ENCODE assay signal across 12 cellular contexts in the genomic region with DNA sequence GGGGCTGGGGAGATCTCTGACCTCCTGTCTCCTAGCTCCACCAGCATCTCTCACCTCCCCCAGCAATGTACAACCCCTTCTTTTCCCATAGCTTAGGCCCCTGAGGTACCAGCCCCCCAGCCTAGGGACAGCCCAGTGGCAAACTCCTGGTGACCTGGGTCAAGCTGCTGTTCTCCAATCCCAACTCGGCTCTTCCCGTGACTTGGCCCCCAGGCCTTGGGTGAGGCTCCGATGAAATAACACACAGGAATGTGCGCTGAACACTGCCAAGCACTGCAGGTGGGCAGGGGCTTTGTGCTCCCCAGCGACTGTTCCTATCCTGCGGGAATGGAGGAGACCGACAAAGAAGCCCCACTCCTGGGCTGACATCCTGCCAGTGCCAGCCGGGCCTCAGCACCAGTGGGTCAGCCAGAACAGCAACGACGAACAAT.
DNase-seq lines count a peak whose midpoint lies in the region; ATAC-seq, FAIRE-seq and TF ChIP-seq lines count a peak whose summit lies in the region.
"Had no signal": no experiment of that assay in that cellular context is flagged by ENCODE, and none has a peak within 500 bp of the region (broad histone marks: within the 10 kb centered on the region; RNA-seq: fewer than 3 reads in every experiment).

No MANE protein-coding gene starts in this region.

- peak overlapping the region; percentile 77 for H3K27ac Mint-ChIP-seq in activated CD4-positive, alpha-beta memory T cell treated with anti-CD3 and anti-CD28 coated beads for 36 hours
- H3K27ac Mint-ChIP-seq: nephron had no signal

- TF ChIP-seq CTCF in foreskin keratinocyte (conservative IDR thresholded peaks at IDR 0.05), result no peak

- H3K4me1 ChIP-seq in foreskin keratinocyte (peaks cover 14% of the 10 kb centered on the region), thymus (ENCODE audit: control insufficient read depth, insufficient read depth, low read length) (peaks cover 29% of the 10 kb centered on the region)

- H3K4me1 Mint-ChIP-seq in activated CD4-positive, alpha-beta memory T cell treated with anti-CD3 and anti-CD28 coated beads for 36 hours (ENCODE audit: low read depth), result peaks cover 75% of the 10 kb centered on the region

- ATAC-seq in foreskin keratinocyte, result peak; percentile 67
- ATAC-seq: K562, Right ventricle myocardium inferior had no signal

- no peaks in the 10 kb centered on the region for H3K9me3 ChIP-seq in thymus (ENCODE audit: control insufficient read depth)

- H3K27ac ChIP-seq in foreskin keratinocyte (no peak overlapping the region), thymus (ENCODE audit: low read depth) (peak overlapping the region; percentile 43)

- no peak for FAIRE-seq in urothelium cell line (lab: Jason Lieb, UNC)
- FAIRE-seq: K562 had no signal

- H3K9me3 Mint-ChIP-seq in activated CD4-positive, alpha-beta memory T cell treated with anti-CD3 and anti-CD28 coated beads for 36 hours, result peaks cover 3% of the 10 kb centered on the region
- H3K9me3 Mint-ChIP-seq: nephron had no signal

- H3K36me3 ChIP-seq in thymus (ENCODE audit: control insufficient read depth, insufficient read depth), result no peaks in the 10 kb centered on the region

- H3K4me3 Mint-ChIP-seq in activated CD4-positive, alpha-beta memory T cell treated with anti-CD3 and anti-CD28 coated beads for 36 hours, result peak overlapping the region; percentile 50
- H3K4me3 Mint-ChIP-seq: nephron had no signal

- 86% methylated on average over 10 of the region's 10 CpGs for WGBS in thymus

- POLR2A ChIA-PET in activated CD4-positive, alpha-beta memory T cell treated with anti-CD3 and anti-CD28 coated beads for 36 hours (lab: Charles Lee), result interaction anchor here (2.0 to 7.0 kb wide), 3 partner anchors 14 to 108 kb away, joined by 4 to 58 read pairs (median 6); a partner anchor contains a TSS

- DNase-seq in activated naive CD4-positive, alpha-beta T cell treated with Interleukin-2 at 50 U/mL for 16 hours, result peak; percentile 9
- no peak for DNase-seq in activated naive CD4-positive, alpha-beta T cell (lab: John Stamatoyannopoulos, UW)
- DNase-seq in activated CD4-positive, alpha-beta memory T cell treated with anti-CD3 and anti-CD28 coated beads for 36 hours, result no peak
- DNase-seq in foreskin keratinocyte (peak in 1 of 2 donors; percentile 58), DMS 273 treated with DMSO at 0.1 percent for 48 hours (lab: John Stamatoyannopoulos, UW) (no peak), urothelium cell line (ENCODE audit: low spot score) (no peak), NCI-H345 treated with DMSO at 0.1 percent for 48 hours (lab: John Stamatoyannopoulos, UW; ENCODE audit: unreplicated experiment) (no peak)
- DNase-seq: NCI-H345 had no signal

- intact Hi-C loops in activated CD4-positive, alpha-beta memory T cell treated with anti-CD3 and anti-CD28 coated beads for 36 hours (cut with micrococcal nuclease), result loop anchor here (1.0 to 5.0 kb wide), 4 partner anchors 74 to 277 kb away; a partner anchor contains a TSS

- H3K27me3 ChIP-seq in foreskin keratinocyte, result no peaks in the 10 kb centered on the region
- no peaks in the 10 kb centered on the region for H3K27me3 ChIP-seq in thymus (ENCODE audit: control insufficient read depth, insufficient read depth)

- peak overlapping the region; percentile 12 for H3K4me3 ChIP-seq in thymus (ENCODE audit: low read length)
- H3K4me3 ChIP-seq: K562 had no signal

- H3K36me3 Mint-ChIP-seq in activated CD4-positive, alpha-beta memory T cell treated with anti-CD3 and anti-CD28 coated beads for 36 hours, result no peaks in the 10 kb centered on the region

- H3K27me3 Mint-ChIP-seq in activated CD4-positive, alpha-beta memory T cell treated with anti-CD3 and anti-CD28 coated beads for 36 hours, result no peaks in the 10 kb centered on the region

- CTCF ChIA-PET in activated CD4-positive, alpha-beta memory T cell treated with anti-CD3 and anti-CD28 coated beads for 36 hours (lab: Charles Lee), result interaction anchor here (0.8 to 11.1 kb wide), 5 partner anchors 11 to 281 kb away, joined by 3 to 107 read pairs (median 6); no protein-coding TSS in a partner anchor
